Comparison of ENCODE assay signal across 1 cellular context in genomic region chr3:185823280-185824044, GRCh38.
TF ChIP-seq lines count a peak whose summit lies in the region.

No MANE protein-coding gene starts in this region.

TF ChIP-seq in HEK293, 187 proteins besides CTCF, POLR2A, EP300 and RAD21 (continued from another document and continues in another):
- TF ChIP-seq ZBTB7A (tag by site-specific recombination; IDR thresholded peaks at IDR 0.05; ENCODE audit: low read depth) (no peak), ZNF19 (tag by site-specific recombination; IDR thresholded peaks at IDR 0.05; ENCODE audit: low read depth) (no peak), ZNF514 (tag by site-specific recombination; IDR thresholded peaks at IDR 0.05) (no peak), ZBTB17 (tag by site-specific recombination; IDR thresholded peaks at IDR 0.05) (no peak), ZNF768 (tag by site-specific recombination; IDR thresholded peaks at IDR 0.05) (no peak), ZNF140 (tag by site-specific recombination; IDR thresholded peaks at IDR 0.05) (no peak), MYNN (tag by site-specific recombination; IDR thresholded peaks at IDR 0.05; ENCODE audit: borderline replicate concordance) (no peak), SETDB1 (IDR thresholded peaks at IDR 0.05; ENCODE audit: insufficient read length, low read length) (no peak), FEZF1 (tag by site-specific recombination; IDR thresholded peaks at IDR 0.05) (no peak), ZNF184 (tag by site-specific recombination; IDR thresholded peaks at IDR 0.05) (no peak), ZNF24 (tag by site-specific recombination; IDR thresholded peaks at IDR 0.05) (no peak), ZNF132 (tag by site-specific recombination; IDR thresholded peaks at IDR 0.05; ENCODE audit: borderline replicate concordance) (no peak), ZNF544 (tag by site-specific recombination; IDR thresholded peaks at IDR 0.05) (no peak), ELK4 (IDR thresholded peaks at IDR 0.05; ENCODE audit: borderline replicate concordance, low read depth, low read length) (no peak), ZNF660 (tag by site-specific recombination; IDR thresholded peaks at IDR 0.05) (peak; percentile 45; the same call in 1 of the 2 replicates), MEIS1 (CRISPR knock-in tag; IDR thresholded peaks at IDR 0.05; ENCODE audit: borderline replicate concordance) (no peak), ZNF335 (tag by site-specific recombination; conservative IDR thresholded peaks at IDR 0.05) (peak; percentile 37; the same call in 1 of the 2 replicates), ZNF114 (tag by site-specific recombination; IDR thresholded peaks at IDR 0.05) (no peak), ZNF654 (tag by site-specific recombination; IDR thresholded peaks at IDR 0.05; ENCODE audit: low read depth) (no peak), WT1 (tag by site-specific recombination; IDR thresholded peaks at IDR 0.05) (no peak), HOXA7 (CRISPR knock-in tag; IDR thresholded peaks at IDR 0.05; ENCODE audit: borderline replicate concordance) (no peak), ZNF248 (tag by site-specific recombination; IDR thresholded peaks at IDR 0.05) (no peak), AEBP2 (tag by site-specific recombination; IDR thresholded peaks at IDR 0.05; ENCODE audit: borderline replicate concordance) (no peak), ZNF792 (tag by site-specific recombination; IDR thresholded peaks at IDR 0.05) (no peak), ZNF449 (tag by site-specific recombination; IDR thresholded peaks at IDR 0.05) (no peak), KLF16 (tag by site-specific recombination; IDR thresholded peaks at IDR 0.05) (peak; percentile 44; the same call in 1 of the 2 replicates), GLIS1 (tag by site-specific recombination; IDR thresholded peaks at IDR 0.05) (peak; percentile 67), GLIS2 (tag by site-specific recombination; IDR thresholded peaks at IDR 0.05) (peak; percentile 94), ZNF155 (tag by site-specific recombination; IDR thresholded peaks at IDR 0.05) (no peak), ZNF423 (tag by site-specific recombination; IDR thresholded peaks at IDR 0.05) (peak; percentile 80), BCL11A (tag by site-specific recombination; IDR thresholded peaks at IDR 0.05; ENCODE audit: low read depth) (no peak), ZNF510 (tag by site-specific recombination; IDR thresholded peaks at IDR 0.05; ENCODE audit: insufficient replicate concordance) (no peak), ZNF214 (tag by site-specific recombination; IDR thresholded peaks at IDR 0.05; ENCODE audit: borderline replicate concordance) (no peak), ZNF692 (tag by site-specific recombination; IDR thresholded peaks at IDR 0.05) (0 out of 2 replicates have a peak, but pooled peaks have one; percentile 42), ZNF221 (tag by site-specific recombination; IDR thresholded peaks at IDR 0.05; ENCODE audit: borderline replicate concordance) (no peak), ZNF239 (tag by site-specific recombination; IDR thresholded peaks at IDR 0.05) (no peak), ZNF10 (tag by site-specific recombination; IDR thresholded peaks at IDR 0.05) (no peak), ZNF274 (IDR thresholded peaks at IDR 0.05; ENCODE audit: low read length) (no peak), ZNF274 (tag by site-specific recombination; IDR thresholded peaks at IDR 0.05; ENCODE audit: borderline replicate concordance) (no peak), ZNF394 (tag by site-specific recombination; IDR thresholded peaks at IDR 0.05; ENCODE audit: borderline replicate concordance) (peak; percentile 62; the same call in 1 of the 2 replicates), ZNF623 (tag by site-specific recombination; IDR thresholded peaks at IDR 0.05) (no peak), BCL11B (tag by site-specific recombination; IDR thresholded peaks at IDR 0.05; ENCODE audit: low read depth) (no peak), TCF7L2 (IDR thresholded peaks at IDR 0.05; ENCODE audit: borderline replicate concordance, low read depth, low read length) (no peak), ZNF202 (tag by site-specific recombination; IDR thresholded peaks at IDR 0.05; ENCODE audit: borderline replicate concordance) (no peak), ZBTB44 (tag by site-specific recombination; IDR thresholded peaks at IDR 0.05) (no peak), ZNF571 (tag by site-specific recombination; IDR thresholded peaks at IDR 0.05) (no peak), ZSCAN23 (tag by site-specific recombination; IDR thresholded peaks at IDR 0.05) (no peak), ZNF354C (tag by site-specific recombination; IDR thresholded peaks at IDR 0.05; ENCODE audit: borderline replicate concordance, low read depth) (no peak), ZEB2 (tag by site-specific recombination; IDR thresholded peaks at IDR 0.05) (peak; percentile 86), ZNF624 (tag by site-specific recombination; IDR thresholded peaks at IDR 0.05) (no peak)
- TF ChIP-seq, protein P1, sequence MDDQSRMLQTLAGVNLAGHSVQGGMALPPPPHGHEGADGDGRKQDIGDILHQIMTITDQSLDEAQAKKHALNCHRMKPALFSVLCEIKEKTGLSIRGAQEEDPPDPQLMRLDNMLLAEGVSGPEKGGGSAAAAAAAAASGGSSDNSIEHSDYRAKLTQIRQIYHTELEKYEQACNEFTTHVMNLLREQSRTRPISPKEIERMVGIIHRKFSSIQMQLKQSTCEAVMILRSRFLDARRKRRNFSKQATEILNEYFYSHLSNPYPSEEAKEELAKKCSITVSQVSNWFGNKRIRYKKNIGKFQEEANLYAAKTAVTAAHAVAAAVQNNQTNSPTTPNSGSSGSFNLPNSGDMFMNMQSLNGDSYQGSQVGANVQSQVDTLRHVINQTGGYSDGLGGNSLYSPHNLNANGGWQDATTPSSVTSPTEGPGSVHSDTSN (CRISPR knock-in tag; IDR thresholded peaks at IDR 0.05): no peak
- TF ChIP-seq, protein P2, sequence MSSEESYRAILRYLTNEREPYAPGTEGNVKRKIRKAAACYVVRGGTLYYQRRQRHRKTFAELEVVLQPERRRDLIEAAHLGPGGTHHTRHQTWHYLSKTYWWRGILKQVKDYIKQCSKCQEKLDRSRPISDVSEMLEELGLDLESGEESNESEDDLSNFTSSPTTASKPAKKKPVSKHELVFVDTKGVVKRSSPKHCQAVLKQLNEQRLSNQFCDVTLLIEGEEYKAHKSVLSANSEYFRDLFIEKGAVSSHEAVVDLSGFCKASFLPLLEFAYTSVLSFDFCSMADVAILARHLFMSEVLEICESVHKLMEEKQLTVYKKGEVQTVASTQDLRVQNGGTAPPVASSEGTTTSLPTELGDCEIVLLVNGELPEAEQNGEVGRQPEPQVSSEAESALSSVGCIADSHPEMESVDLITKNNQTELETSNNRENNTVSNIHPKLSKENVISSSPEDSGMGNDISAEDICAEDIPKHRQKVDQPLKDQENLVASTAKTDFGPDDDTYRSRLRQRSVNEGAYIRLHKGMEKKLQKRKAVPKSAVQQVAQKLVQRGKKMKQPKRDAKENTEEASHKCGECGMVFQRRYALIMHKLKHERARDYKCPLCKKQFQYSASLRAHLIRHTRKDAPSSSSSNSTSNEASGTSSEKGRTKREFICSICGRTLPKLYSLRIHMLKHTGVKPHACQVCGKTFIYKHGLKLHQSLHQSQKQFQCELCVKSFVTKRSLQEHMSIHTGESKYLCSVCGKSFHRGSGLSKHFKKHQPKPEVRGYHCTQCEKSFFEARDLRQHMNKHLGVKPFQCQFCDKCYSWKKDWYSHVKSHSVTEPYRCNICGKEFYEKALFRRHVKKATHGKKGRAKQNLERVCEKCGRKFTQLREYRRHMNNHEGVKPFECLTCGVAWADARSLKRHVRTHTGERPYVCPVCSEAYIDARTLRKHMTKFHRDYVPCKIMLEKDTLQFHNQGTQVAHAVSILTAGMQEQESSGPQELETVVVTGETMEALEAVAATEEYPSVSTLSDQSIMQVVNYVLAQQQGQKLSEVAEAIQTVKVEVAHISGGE (tag by site-specific recombination; conservative IDR thresholded peaks at IDR 0.05; ENCODE audit: low read depth): no peak
- TF ChIP-seq, protein P3, sequence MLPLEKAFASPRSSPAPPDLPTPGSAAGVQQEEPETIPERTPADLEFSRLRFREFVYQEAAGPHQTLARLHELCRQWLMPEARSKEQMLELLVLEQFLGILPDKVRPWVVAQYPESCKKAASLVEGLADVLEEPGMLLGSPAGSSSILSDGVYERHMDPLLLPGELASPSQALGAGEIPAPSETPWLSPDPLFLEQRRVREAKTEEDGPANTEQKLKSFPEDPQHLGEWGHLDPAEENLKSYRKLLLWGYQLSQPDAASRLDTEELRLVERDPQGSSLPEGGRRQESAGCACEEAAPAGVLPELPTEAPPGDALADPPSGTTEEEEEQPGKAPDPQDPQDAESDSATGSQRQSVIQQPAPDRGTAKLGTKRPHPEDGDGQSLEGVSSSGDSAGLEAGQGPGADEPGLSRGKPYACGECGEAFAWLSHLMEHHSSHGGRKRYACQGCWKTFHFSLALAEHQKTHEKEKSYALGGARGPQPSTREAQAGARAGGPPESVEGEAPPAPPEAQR (tag by site-specific recombination; IDR thresholded peaks at IDR 0.05): no peak
- TF ChIP-seq, protein P4, sequence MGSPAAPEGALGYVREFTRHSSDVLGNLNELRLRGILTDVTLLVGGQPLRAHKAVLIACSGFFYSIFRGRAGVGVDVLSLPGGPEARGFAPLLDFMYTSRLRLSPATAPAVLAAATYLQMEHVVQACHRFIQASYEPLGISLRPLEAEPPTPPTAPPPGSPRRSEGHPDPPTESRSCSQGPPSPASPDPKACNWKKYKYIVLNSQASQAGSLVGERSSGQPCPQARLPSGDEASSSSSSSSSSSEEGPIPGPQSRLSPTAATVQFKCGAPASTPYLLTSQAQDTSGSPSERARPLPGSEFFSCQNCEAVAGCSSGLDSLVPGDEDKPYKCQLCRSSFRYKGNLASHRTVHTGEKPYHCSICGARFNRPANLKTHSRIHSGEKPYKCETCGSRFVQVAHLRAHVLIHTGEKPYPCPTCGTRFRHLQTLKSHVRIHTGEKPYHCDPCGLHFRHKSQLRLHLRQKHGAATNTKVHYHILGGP (tag by site-specific recombination; IDR thresholded peaks at IDR 0.05): no peak
- TF ChIP-seq, protein P5, sequence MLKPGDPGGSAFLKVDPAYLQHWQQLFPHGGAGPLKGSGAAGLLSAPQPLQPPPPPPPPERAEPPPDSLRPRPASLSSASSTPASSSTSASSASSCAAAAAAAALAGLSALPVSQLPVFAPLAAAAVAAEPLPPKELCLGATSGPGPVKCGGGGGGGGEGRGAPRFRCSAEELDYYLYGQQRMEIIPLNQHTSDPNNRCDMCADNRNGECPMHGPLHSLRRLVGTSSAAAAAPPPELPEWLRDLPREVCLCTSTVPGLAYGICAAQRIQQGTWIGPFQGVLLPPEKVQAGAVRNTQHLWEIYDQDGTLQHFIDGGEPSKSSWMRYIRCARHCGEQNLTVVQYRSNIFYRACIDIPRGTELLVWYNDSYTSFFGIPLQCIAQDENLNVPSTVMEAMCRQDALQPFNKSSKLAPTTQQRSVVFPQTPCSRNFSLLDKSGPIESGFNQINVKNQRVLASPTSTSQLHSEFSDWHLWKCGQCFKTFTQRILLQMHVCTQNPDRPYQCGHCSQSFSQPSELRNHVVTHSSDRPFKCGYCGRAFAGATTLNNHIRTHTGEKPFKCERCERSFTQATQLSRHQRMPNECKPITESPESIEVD (tag by site-specific recombination; IDR thresholded peaks at IDR 0.05): no peak
